In the genomic region with DNA sequence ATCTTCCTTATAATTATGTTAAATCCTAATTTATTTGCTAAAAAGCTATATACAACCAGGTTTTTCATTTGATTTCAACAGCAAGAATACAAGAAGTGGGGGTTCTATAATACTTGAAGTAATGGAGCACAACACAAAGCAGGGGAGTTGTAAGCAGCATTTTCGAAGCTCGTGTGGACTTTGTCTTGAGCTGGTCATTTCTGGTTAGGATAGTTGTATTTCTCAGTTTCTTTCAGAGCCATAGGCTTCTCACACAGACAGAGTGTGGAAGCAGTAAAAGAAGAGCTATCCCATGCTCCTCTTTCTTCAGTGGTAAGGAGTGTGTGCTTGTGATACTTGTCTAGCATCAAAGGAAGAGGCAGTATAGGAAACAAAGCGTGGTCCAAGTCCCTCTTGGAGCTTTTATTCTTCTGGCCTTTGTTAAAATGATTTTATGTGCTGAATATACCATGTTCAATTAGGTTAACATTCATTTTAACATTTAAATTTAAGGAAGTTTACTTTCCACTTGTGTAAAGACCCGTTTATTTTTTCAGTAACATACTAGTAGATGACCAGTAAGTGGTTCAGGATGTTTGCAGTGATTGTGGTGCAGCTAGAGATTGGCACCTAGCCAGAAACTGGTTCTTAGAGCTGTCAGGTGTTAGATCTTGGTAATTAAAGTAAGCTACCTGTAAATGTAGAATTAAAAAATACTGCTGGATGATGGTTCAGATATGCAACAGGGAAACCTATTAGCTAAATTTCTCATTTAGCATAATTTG, we compare ENCODE assay signal across 1 cellular context.
TF ChIP-seq lines count a peak whose summit lies in the region.

No MANE protein-coding gene starts in this region.

TF ChIP-seq in K562, 482 proteins besides CTCF, POLR2A, EP300 and RAD21:
- no peak for TF ChIP-seq CCAR2 (IDR thresholded peaks at IDR 0.05; ENCODE audit: low read depth, low read length)
- TF ChIP-seq KDM1A (IDR thresholded peaks at IDR 0.05): no peak
- TF ChIP-seq ZNF695 (CRISPR knock-in tag; IDR thresholded peaks at IDR 0.05): no peak
- peak; percentile 68 for TF ChIP-seq NFIX (CRISPR knock-in tag; IDR thresholded peaks at IDR 0.05; ENCODE audit: low read depth)
- no peak for TF ChIP-seq ZNF507 (tag; conservative IDR thresholded peaks at IDR 0.05)
- no peak for TF ChIP-seq ARHGAP35 (IDR thresholded peaks at IDR 0.05; ENCODE audit: partially characterized antibody)
- TF ChIP-seq EWSR1 (IDR thresholded peaks at IDR 0.05; ENCODE audit: borderline replicate concordance, low read depth, partially characterized antibody): no peak
- TF ChIP-seq SIN3A (IDR thresholded peaks at IDR 0.05; ENCODE audit: borderline replicate concordance in 2 of 2, control insufficient read depth in 1 of 2, low read depth in 2 of 2, low read length in 2 of 2): no peak
- TF ChIP-seq CREBBP (IDR thresholded peaks at IDR 0.05; ENCODE audit: low read depth, low read length): no peak
- no peak for TF ChIP-seq LEF1 (IDR thresholded peaks at IDR 0.05)
- TF ChIP-seq NFIC (IDR thresholded peaks at IDR 0.05): peak; percentile 93
- TF ChIP-seq, protein P1, sequence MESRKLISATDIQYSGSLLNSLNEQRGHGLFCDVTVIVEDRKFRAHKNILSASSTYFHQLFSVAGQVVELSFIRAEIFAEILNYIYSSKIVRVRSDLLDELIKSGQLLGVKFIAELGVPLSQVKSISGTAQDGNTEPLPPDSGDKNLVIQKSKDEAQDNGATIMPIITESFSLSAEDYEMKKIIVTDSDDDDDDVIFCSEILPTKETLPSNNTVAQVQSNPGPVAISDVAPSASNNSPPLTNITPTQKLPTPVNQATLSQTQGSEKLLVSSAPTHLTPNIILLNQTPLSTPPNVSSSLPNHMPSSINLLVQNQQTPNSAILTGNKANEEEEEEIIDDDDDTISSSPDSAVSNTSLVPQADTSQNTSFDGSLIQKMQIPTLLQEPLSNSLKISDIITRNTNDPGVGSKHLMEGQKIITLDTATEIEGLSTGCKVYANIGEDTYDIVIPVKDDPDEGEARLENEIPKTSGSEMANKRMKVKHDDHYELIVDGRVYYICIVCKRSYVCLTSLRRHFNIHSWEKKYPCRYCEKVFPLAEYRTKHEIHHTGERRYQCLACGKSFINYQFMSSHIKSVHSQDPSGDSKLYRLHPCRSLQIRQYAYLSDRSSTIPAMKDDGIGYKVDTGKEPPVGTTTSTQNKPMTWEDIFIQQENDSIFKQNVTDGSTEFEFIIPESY (CRISPR knock-in tag; IDR thresholded peaks at IDR 0.05): no peak
